In the genomic region with DNA sequence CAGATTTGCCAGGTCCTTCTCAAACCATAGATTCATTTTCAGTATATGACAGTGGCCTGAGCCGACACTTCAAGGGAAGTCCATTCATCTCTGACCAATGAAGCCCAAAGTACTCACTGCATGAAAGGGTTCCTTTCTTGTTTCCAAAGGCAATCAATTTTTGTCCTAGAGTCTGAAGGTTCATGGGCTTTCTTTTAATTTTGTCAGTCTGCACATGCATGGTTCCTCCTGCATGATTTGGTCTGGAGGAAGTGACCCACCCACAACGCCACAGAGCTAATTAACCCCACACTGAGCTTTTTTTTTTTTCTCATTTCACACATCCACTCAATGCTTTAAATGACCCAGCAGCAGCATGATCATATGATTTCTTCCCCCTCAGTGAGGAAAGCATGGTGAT, we compare ENCODE assay signal across 23 cellular contexts.
DNase-seq lines count a peak whose midpoint lies in the region; ATAC-seq and TF ChIP-seq lines count a peak whose summit lies in the region.
"Had no signal": no experiment of that assay in that cellular context is flagged by ENCODE, and none has a peak within 500 bp of the region (broad histone marks: within the 10 kb centered on the region; RNA-seq: fewer than 3 reads in every experiment).

No MANE protein-coding gene starts in this region.

- in situ Hi-C loops in gastrocnemius medialis (cut with MboI; ENCODE audit: low sequenced_read_pairs in 4 of 4) = no loop called here

- CTCF ChIA-PET in activated B cell treated with CpG ODN at 0.5 μM for 24 hours (lab: Charles Lee) = no interaction called here

- H3K9ac ChIP-seq in mesendoderm (ENCODE audit: low read length) = no peak overlapping the region

- H3K79me1 ChIP-seq in mesendoderm (ENCODE audit: low read length) = no peaks in the 10 kb centered on the region

- H3K27ac Mint-ChIP-seq in activated B cell treated with CpG ODN at 0.5 μM for 24 hours = peak overlapping the region; percentile 6
- H3K27ac Mint-ChIP-seq: H9 had no signal

- no peak overlapping the region for H3K4me3 ChIP-seq in mesendoderm (ENCODE audit: low read length)
- no peak overlapping the region for H3K4me3 ChIP-seq in gastrocnemius medialis
- H3K4me3 ChIP-seq in Peyer's patch = no peak overlapping the region
- H3K4me3 ChIP-seq: GM23338, MG63, SK-N-MC had no signal

- H3K4me3 Mint-ChIP-seq in activated B cell treated with CpG ODN at 0.5 μM for 24 hours = no peak overlapping the region
- H3K4me3 Mint-ChIP-seq: GM23338, H9 had no signal

- H3K36me3 Mint-ChIP-seq in activated B cell treated with CpG ODN at 0.5 μM for 24 hours (ENCODE audit: low read depth) = no peaks in the 10 kb centered on the region

- H4K8ac ChIP-seq in mesendoderm (ENCODE audit: low read depth, low read length) = no peak overlapping the region

- TF ChIP-seq POLR2A in gastrocnemius medialis (IDR thresholded peaks at IDR 0.05) (no peak), Peyer's patch (IDR thresholded peaks at IDR 0.05) (no peak)

- H3K4me1 Mint-ChIP-seq in activated B cell treated with CpG ODN at 0.5 μM for 24 hours = peaks cover 29% of the 10 kb centered on the region

- ATAC-seq in activated B cell treated with CpG ODN at 0.5 μM for 24 hours (ENCODE audit: low read depth) (peak; percentile 69), gastrocnemius medialis (no peak), HG03045 (IDR thresholded peaks at IDR 0.05; ENCODE audit: unreplicated experiment) (no peak)
- ATAC-seq: GM23338 had no signal

- no peak overlapping the region for H2AK5ac ChIP-seq in mesendoderm (ENCODE audit: low read length)

- H2BK120ac ChIP-seq in mesendoderm (ENCODE audit: low read depth, low read length) = peak overlapping the region; percentile 73

- H3K27me3 ChIP-seq in mesendoderm (ENCODE audit: insufficient read depth, low read length, poor library complexity) = no peaks in the 10 kb centered on the region
- H3K27me3 ChIP-seq in gastrocnemius medialis = no peaks in the 10 kb centered on the region
- no peaks in the 10 kb centered on the region for H3K27me3 ChIP-seq in Peyer's patch
- H3K27me3 ChIP-seq: MG63 had no signal

- peak; percentile 12 to 17 for DNase-seq in NOMO-1 (lab: John Stamatoyannopoulos, UW; ENCODE audit: unreplicated experiment in 2 of 2)
- DNase-seq in NOMO-1 treated with dmso at 0.1 percent for 144 hours (lab: John Stamatoyannopoulos, UW; ENCODE audit: unreplicated experiment) = no peak
- DNase-seq in activated B cell treated with CpG ODN at 0.5 μM for 24 hours = no peak
- DNase-seq in mesendoderm = no peak
- no peak for DNase-seq in gastrocnemius medialis
- no peak for DNase-seq in GDM1 (lab: John Stamatoyannopoulos, UW)
- no peak for DNase-seq in Peyer's patch
- DNase-seq: DMS153, H9, KBM-7, MG63, NCI-H1105 treated with DMSO at 0.1 percent for 48 hours, NCI-H146, NCI-H1930, NCI-H2107, NCI-H446, NCI-H524 treated with DMSO at 0.1 percent for 48 hours, OCI-M1, SIG-M5 had no signal

- H3K4ac ChIP-seq in mesendoderm (ENCODE audit: low read depth, low read length) = no peak overlapping the region

- intact Hi-C loops in activated B cell treated with CpG ODN at 0.5 μM for 24 hours (cut with micrococcal nuclease) = no loop called here
- intact Hi-C loops in gastrocnemius medialis (cut with DNase I; ENCODE audit: low total_unique reads) = no loop called here

- no peaks in the 10 kb centered on the region for H3K36me3 ChIP-seq in mesendoderm (ENCODE audit: control insufficient read depth, insufficient read depth, low read length)
- H3K36me3 ChIP-seq in gastrocnemius medialis = no peaks in the 10 kb centered on the region
- H3K36me3 ChIP-seq in Peyer's patch = no peaks in the 10 kb centered on the region
- H3K36me3 ChIP-seq: MG63 had no signal

- H3K9me3 ChIP-seq in gastrocnemius medialis = no peaks in the 10 kb centered on the region
- H3K9me3 ChIP-seq in Peyer's patch = no peaks in the 10 kb centered on the region
- H3K9me3 ChIP-seq: MG63 had no signal

- TF ChIP-seq CTCF in activated B cell treated with CpG ODN at 0.5 μM for 24 hours (IDR thresholded peaks at IDR 0.05) (no peak), gastrocnemius medialis (IDR thresholded peaks at IDR 0.05 in 4 of 5, conservative IDR thresholded peaks at IDR 0.05 in 1 of 5) (no peak), Peyer's patch (IDR thresholded peaks at IDR 0.05) (no peak)

- WGBS in mesendoderm (ENCODE audit: extremely low coverage, insufficient coverage, low lambda C conversion rate) = no CpG with 5 or more reads among the region's 2 CpGs

- no peak overlapping the region for H3K18ac ChIP-seq in mesendoderm (ENCODE audit: low read length)

- no peaks in the 10 kb centered on the region for H3K9me3 Mint-ChIP-seq in activated B cell treated with CpG ODN at 0.5 μM for 24 hours
- H3K9me3 Mint-ChIP-seq: GM23338, H9 had no signal

- no peak overlapping the region for H3K27ac ChIP-seq in mesendoderm (ENCODE audit: low read depth, low read length)
- H3K27ac ChIP-seq in gastrocnemius medialis = peak overlapping the region; percentile 19 to 79 (median 76)
- no peak overlapping the region for H3K27ac ChIP-seq in Peyer's patch
- H3K27ac ChIP-seq: 22Rv1, SK-N-MC had no signal

- POLR2A ChIA-PET in activated B cell treated with CpG ODN at 0.5 μM for 24 hours (lab: Charles Lee) = no interaction called here

- H2BK5ac ChIP-seq in mesendoderm (ENCODE audit: low read length) = no peak overlapping the region

- H3K4me1 ChIP-seq in mesendoderm (ENCODE audit: control insufficient read depth, low read depth, low read length) (peaks cover 5% of the 10 kb centered on the region), gastrocnemius medialis (peaks cover 56 to 76% of the 10 kb centered on the region in 2 donors), Peyer's patch (no peaks in the 10 kb centered on the region)

- H3K56ac ChIP-seq in mesendoderm (ENCODE audit: low read length) = no peak overlapping the region

- no peak overlapping the region for H4K5ac ChIP-seq in mesendoderm (ENCODE audit: low read length)

- no peak overlapping the region for H3K23ac ChIP-seq in mesendoderm (ENCODE audit: low read length)

- H3K27me3 Mint-ChIP-seq in activated B cell treated with CpG ODN at 0.5 μM for 24 hours = no peaks in the 10 kb centered on the region

- no peak overlapping the region for H3K4me2 ChIP-seq in mesendoderm (ENCODE audit: low read length)
- H3K4me2 ChIP-seq: GM23338 had no signal

- no peak overlapping the region for H2BK15ac ChIP-seq in mesendoderm (replicated peaks; ENCODE audit: low read depth)

- no peaks in the 10 kb centered on the region for H3K79me2 ChIP-seq in mesendoderm (ENCODE audit: control insufficient read depth, insufficient read depth, low read length)

Comparison
In these comparisons a context has a peak if more than half of its experiments do, and no peak if none do; other contexts are left out.
1. DNase-seq: peak in NOMO-1 (2 of 2); none in NOMO-1 treated with dmso at 0.1 percent for 144 hours (single experiment), activated B cell treated with CpG ODN at 0.5 μM for 24 hours (single experiment), mesendoderm (single experiment), gastrocnemius medialis (0 of 2), GDM1 (single experiment) and Peyer's patch (0 of 3).
2. H3K27ac ChIP-seq: peak in gastrocnemius medialis (4 of 4); none in mesendoderm (single experiment) and Peyer's patch (0 of 4).